Comparison of ENCODE assay signal across 14 cellular contexts in genomic region chr14:68896132-68896531, GRCh38.
DNase-seq lines count a peak whose midpoint lies in the region; ATAC-seq and TF ChIP-seq lines count a peak whose summit lies in the region.
"Had no signal": no experiment of that assay in that cellular context is flagged by ENCODE, and none has a peak within 500 bp of the region (broad histone marks: within the 10 kb centered on the region; RNA-seq: fewer than 3 reads in every experiment).

No MANE protein-coding gene starts in this region.

- no peak for ATAC-seq in activated naive CD8-positive, alpha-beta T cell treated with anti-CD3 and anti-CD28 coated beads, Interleukin-2, amount 50 U/mL, for 24 hours
- no peak for ATAC-seq in T-cell (replicated peaks in 1 of 4)
- ATAC-seq: activated CD4-positive, alpha-beta T cell treated with anti-CD3 and anti-CD28 coated beads for 36 hours had no signal

- DNase-seq in activated naive CD8-positive, alpha-beta T cell treated with anti-CD3 and anti-CD28 coated beads for 36 hours: no peak
- no peak for DNase-seq in activated naive CD8-positive, alpha-beta T cell treated with anti-CD3 and anti-CD28 coated beads, Interleukin-2, amount 50 U/mL, for 24 hours
- no peak for DNase-seq in fibroblast of villous mesenchyme (ENCODE audit: low read depth)
- no peak for DNase-seq in transverse colon
- no peak for DNase-seq in NCI-H1436 treated with DMSO at 0.1 percent for 48 hours (lab: John Stamatoyannopoulos, UW)
- DNase-seq in T-cell: no peak
- DNase-seq in AML-193 (lab: John Stamatoyannopoulos, UW): no peak
- DNase-seq: activated CD4-positive, alpha-beta T cell treated with anti-CD3 and anti-CD28 coated beads for 36 hours; activated naive CD4-positive, alpha-beta T cell treated with anti-CD3 and anti-CD28 coated beads for 36 hours; effector CD4-positive, alpha-beta T cell; GDM1; NCI-H1694 treated with DMSO at 0.1 percent for 48 hours; nephron progenitor cell had no signal

- no peak overlapping the region for H3K4me3 ChIP-seq in fibroblast of villous mesenchyme (ENCODE audit: low read depth, low read length)
- H3K4me3 ChIP-seq in transverse colon: no peak overlapping the region

- peaks cover 6% of the 10 kb centered on the region for H3K27me3 Mint-ChIP-seq in activated naive CD8-positive, alpha-beta T cell treated with anti-CD3 and anti-CD28 coated beads for 36 hours
- H3K27me3 Mint-ChIP-seq in activated naive CD8-positive, alpha-beta T cell treated with anti-CD3 and anti-CD28 coated beads, Interleukin-2, amount 50 U/mL, for 24 hours: no peaks in the 10 kb centered on the region
- H3K27me3 Mint-ChIP-seq in T-cell: no peaks in the 10 kb centered on the region
- H3K27me3 Mint-ChIP-seq: activated CD4-positive, alpha-beta T cell treated with anti-CD3 and anti-CD28 coated beads for 36 hours had no signal

- in situ Hi-C loops in transverse colon (cut with MboI; ENCODE audit: low pct_ligation_motif_present in 1 of 4, low pct_unique_long_range_greater_than_20kb in 1 of 4, low sequenced_read_pairs in 3 of 4): no loop called here

- 86% methylated on average over 9 of the region's 9 CpGs; no CpG with 5 or more reads in 1 of the 2 donors for WGBS in transverse colon (ENCODE audit: low coverage in 1 of 2), 2 donors

- intact Hi-C loops in transverse colon (cut with DNase I; ENCODE audit: low total_unique reads): no loop called here

- H3K9me3 Mint-ChIP-seq in activated naive CD8-positive, alpha-beta T cell treated with anti-CD3 and anti-CD28 coated beads for 36 hours: no peaks in the 10 kb centered on the region
- H3K9me3 Mint-ChIP-seq in activated naive CD8-positive, alpha-beta T cell treated with anti-CD3 and anti-CD28 coated beads, Interleukin-2, amount 50 U/mL, for 24 hours: no peaks in the 10 kb centered on the region
- no peaks in the 10 kb centered on the region for H3K9me3 Mint-ChIP-seq in T-cell
- H3K9me3 Mint-ChIP-seq: activated naive CD4-positive, alpha-beta T cell treated with anti-CD3 and anti-CD28 coated beads for 36 hours; nephron progenitor cell had no signal

- peak overlapping the region; percentile 13 for H3K27ac Mint-ChIP-seq in activated naive CD8-positive, alpha-beta T cell treated with anti-CD3 and anti-CD28 coated beads for 36 hours
- H3K27ac Mint-ChIP-seq in activated naive CD8-positive, alpha-beta T cell treated with anti-CD3 and anti-CD28 coated beads, Interleukin-2, amount 50 U/mL, for 24 hours: no peak overlapping the region
- peak overlapping the region in 1 of 2 donors; percentile 31 for H3K27ac Mint-ChIP-seq in T-cell
- H3K27ac Mint-ChIP-seq: activated CD4-positive, alpha-beta T cell treated with anti-CD3 and anti-CD28 coated beads for 36 hours; activated naive CD4-positive, alpha-beta T cell treated with anti-CD3 and anti-CD28 coated beads for 36 hours; nephron progenitor cell had no signal

- no peaks in the 10 kb centered on the region for H3K27me3 ChIP-seq in transverse colon

- no peak for TF ChIP-seq EP300 in transverse colon (IDR thresholded peaks at IDR 0.05; ENCODE audit: low read depth)

- peaks cover 42% of the 10 kb centered on the region for H3K36me3 Mint-ChIP-seq in activated naive CD8-positive, alpha-beta T cell treated with anti-CD3 and anti-CD28 coated beads for 36 hours
- peaks cover 39% of the 10 kb centered on the region for H3K36me3 Mint-ChIP-seq in activated naive CD8-positive, alpha-beta T cell treated with anti-CD3 and anti-CD28 coated beads, Interleukin-2, amount 50 U/mL, for 24 hours (ENCODE audit: low read depth)
- peaks cover 28% of the 10 kb centered on the region for H3K36me3 Mint-ChIP-seq in T-cell

- H3K4me1 ChIP-seq in transverse colon: peaks cover 7 to 19% (median 8%) of the 10 kb centered on the region in 4 donors

- H3K4me1 Mint-ChIP-seq in activated naive CD8-positive, alpha-beta T cell treated with anti-CD3 and anti-CD28 coated beads for 36 hours: peaks cover 36% of the 10 kb centered on the region
- H3K4me1 Mint-ChIP-seq in activated naive CD8-positive, alpha-beta T cell treated with anti-CD3 and anti-CD28 coated beads, Interleukin-2, amount 50 U/mL, for 24 hours: peaks cover 48% of the 10 kb centered on the region
- H3K4me1 Mint-ChIP-seq in T-cell: peaks cover 13 to 29% (median 14%) of the 10 kb centered on the region in 3 donors
- H3K4me1 Mint-ChIP-seq: nephron progenitor cell had no signal

- no peak for TF ChIP-seq POLR2A in transverse colon (IDR thresholded peaks at IDR 0.05)

- POLR2A ChIA-PET in T-cell (lab: Charles Lee): no interaction called here

- CTCF ChIA-PET in T-cell (lab: Charles Lee): no interaction called here

- H3K27ac ChIP-seq in VCaP (no peak overlapping the region), transverse colon (peak overlapping the region in 3 of 4 donors; percentile 70 to 85 (median 72))

- H3K36me3 ChIP-seq in transverse colon: peaks cover 0 to 25% (median 8%) of the 10 kb centered on the region in 4 donors

- H3K9me3 ChIP-seq in transverse colon: no peaks in the 10 kb centered on the region

- no peak overlapping the region for H3K4me3 Mint-ChIP-seq in activated naive CD8-positive, alpha-beta T cell treated with anti-CD3 and anti-CD28 coated beads for 36 hours
- H3K4me3 Mint-ChIP-seq in activated naive CD8-positive, alpha-beta T cell treated with anti-CD3 and anti-CD28 coated beads, Interleukin-2, amount 50 U/mL, for 24 hours: no peak overlapping the region
- H3K4me3 Mint-ChIP-seq in T-cell: no peak overlapping the region
- H3K4me3 Mint-ChIP-seq: activated CD4-positive, alpha-beta T cell treated with anti-CD3 and anti-CD28 coated beads for 36 hours; activated naive CD4-positive, alpha-beta T cell treated with anti-CD3 and anti-CD28 coated beads for 36 hours; nephron progenitor cell had no signal

- TF ChIP-seq CTCF in VCaP (conservative IDR thresholded peaks at IDR 0.05) (0 out of 2 replicates have a peak, but pooled peaks have one; percentile 9), fibroblast of villous mesenchyme (IDR thresholded peaks at IDR 0.05; ENCODE audit: insufficient read depth, low read depth, low read length) (peak; percentile 44), transverse colon (IDR thresholded peaks at IDR 0.05) (no peak)

Comparison
In these comparisons a context has a peak if more than half of its experiments do, and no peak if none do; other contexts are left out.
1. CTCF ChIP-seq: peak in VCaP (single experiment) and fibroblast of villous mesenchyme (single experiment); none in transverse colon (0 of 5).